10 cellular contexts compared by ENCODE assay signal in the genomic region with DNA sequence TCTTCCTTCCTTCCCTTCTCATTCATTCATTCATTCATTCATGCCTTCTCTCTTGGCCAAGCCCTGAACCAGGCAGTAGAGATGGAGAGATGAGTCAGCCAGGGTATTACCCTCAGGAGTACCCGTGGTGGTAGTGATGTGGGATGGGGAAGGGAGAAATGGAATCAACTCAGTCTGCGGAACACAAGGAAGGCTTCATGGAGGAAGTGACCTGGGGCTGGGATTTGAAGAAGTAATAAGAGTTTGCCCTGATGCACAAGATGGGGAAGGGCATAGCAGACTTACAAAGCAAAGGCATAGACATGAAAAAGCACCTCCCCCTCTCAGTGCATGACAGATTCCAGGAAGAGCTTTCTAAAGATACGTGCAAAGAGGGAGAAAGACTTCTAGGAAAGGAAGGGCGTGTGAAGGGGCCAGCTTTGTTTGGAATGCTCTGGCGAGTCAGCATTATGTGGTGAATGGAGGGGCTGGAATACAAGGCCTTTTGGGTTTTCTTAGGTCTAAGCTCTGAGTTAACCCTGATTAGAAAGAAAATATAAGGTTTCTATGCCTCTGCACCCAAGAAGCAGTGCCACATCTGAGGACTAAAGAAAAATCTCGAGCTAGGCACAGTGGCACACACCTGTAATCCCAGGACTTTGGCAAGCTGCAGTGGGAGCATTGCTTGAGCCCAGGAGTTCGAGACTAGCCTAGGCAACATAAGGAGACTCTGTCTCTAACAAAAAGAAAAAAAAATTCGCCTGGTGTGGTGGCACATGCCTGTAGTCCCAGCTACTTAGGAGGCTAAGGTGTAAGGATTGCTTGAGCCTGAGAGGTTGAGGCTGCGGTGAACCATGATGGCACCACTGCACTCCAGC. TPM values are rescaled to one million over a fixed set of nuclear protein-coding genes. Genes with fewer than 3 reads are reported as not detected.
DNase-seq lines count a peak whose midpoint lies in the region; ATAC-seq and TF ChIP-seq lines count a peak whose summit lies in the region.
"Had no signal": no experiment of that assay in that cellular context is flagged by ENCODE, and none has a peak within 500 bp of the region (broad histone marks: within the 10 kb centered on the region; RNA-seq: fewer than 3 reads in every experiment).

No MANE protein-coding gene starts in this region.

- no peak overlapping the region for H3K4me3 ChIP-seq in CD8-positive, alpha-beta memory T cell (ENCODE audit: low read length)
- H3K4me3 ChIP-seq in PC-9 (no peak overlapping the region), epithelial cell of esophagus (ENCODE audit: low read length) (no peak overlapping the region), neural progenitor cell (no peak overlapping the region)
- no peak overlapping the region for H3K4me3 ChIP-seq in naive thymus-derived CD4-positive, alpha-beta T cell (ENCODE audit: low read length)

- no peaks in the 10 kb centered on the region for H3K4me1 ChIP-seq in CD8-positive, alpha-beta memory T cell (ENCODE audit: insufficient read depth, low read length)
- H3K4me1 ChIP-seq in PC-9 (replicated peaks; ENCODE audit: insufficient read depth) (peaks cover 38% of the 10 kb centered on the region), neural progenitor cell (no peaks in the 10 kb centered on the region)
- H3K4me1 ChIP-seq in naive thymus-derived CD4-positive, alpha-beta T cell (ENCODE audit: control insufficient read depth in 2 of 2, insufficient read depth in 2 of 2, low read length in 2 of 2) = no peaks in the 10 kb centered on the region

- H3K27me3 ChIP-seq in CD8-positive, alpha-beta memory T cell (ENCODE audit: insufficient read depth, low read length, poor library complexity, severe bottlenecking) = no peaks in the 10 kb centered on the region
- H3K27me3 ChIP-seq in PC-9 (ENCODE audit: insufficient read depth, low read depth) = no peaks in the 10 kb centered on the region
- H3K27me3 ChIP-seq in naive thymus-derived CD4-positive, alpha-beta T cell (ENCODE audit: control insufficient read depth in 2 of 2, insufficient read depth in 2 of 2, low read length in 2 of 2) = no peaks in the 10 kb centered on the region
- H3K27me3 ChIP-seq in neural progenitor cell = no peaks in the 10 kb centered on the region

- intact Hi-C loops in PC-9 (cut with micrococcal nuclease; ENCODE audit: unreplicated experiment) = no loop called here
- intact Hi-C loops in naive thymus-derived CD4-positive, alpha-beta T cell (cut with micrococcal nuclease) = no loop called here

- H3K4me1 Mint-ChIP-seq in CD8-positive, alpha-beta memory T cell = peaks cover 0 to 4% (median 2%) of the 10 kb centered on the region in 3 donors
- peaks cover 0 to 27% (median 10%) of the 10 kb centered on the region in 7 donors for H3K4me1 Mint-ChIP-seq in naive thymus-derived CD4-positive, alpha-beta T cell
- H3K4me1 Mint-ChIP-seq in neural progenitor cell = peaks cover 9% of the 10 kb centered on the region

- H3K9me2 ChIP-seq in PC-9 (ENCODE audit: insufficient read depth) = no peaks in the 10 kb centered on the region

- BruUV-seq in PC-9 (replicated peaks; lab: Mats Ljungman, UMichigan) = no TSS peak

- POLR2A ChIA-PET in CD8-positive, alpha-beta memory T cell (lab: Charles Lee) = no interaction called here
- POLR2A ChIA-PET in PC-9 (lab: Charles Lee; ENCODE audit: unreplicated experiment) = no interaction called here
- POLR2A ChIA-PET in naive thymus-derived CD4-positive, alpha-beta T cell (lab: Charles Lee) = no interaction called here

- ATAC-seq in naive thymus-derived CD4-positive, alpha-beta T cell = peak; percentile 31
- ATAC-seq in GM19351 (IDR thresholded peaks at IDR 0.05; ENCODE audit: unreplicated experiment) = no peak

- no peaks in the 10 kb centered on the region for H3K36me3 Mint-ChIP-seq in CD8-positive, alpha-beta memory T cell
- H3K36me3 Mint-ChIP-seq in naive thymus-derived CD4-positive, alpha-beta T cell = peaks cover 0 to 19% (median 5%) of the 10 kb centered on the region in 5 donors
- H3K36me3 Mint-ChIP-seq in neural progenitor cell = no peaks in the 10 kb centered on the region

- H3K4me2 ChIP-seq in PC-9 (peak overlapping the region; percentile 71), neural progenitor cell (no peak overlapping the region)

- no peak overlapping the region for H3K4me3 Mint-ChIP-seq in CD8-positive, alpha-beta memory T cell
- peak overlapping the region in 1 of 10 donors; percentile 48 for H3K4me3 Mint-ChIP-seq in naive thymus-derived CD4-positive, alpha-beta T cell
- H3K4me3 Mint-ChIP-seq in neural progenitor cell = no peak overlapping the region

- H2AFZ ChIP-seq in PC-9 = no peak overlapping the region
- no peak overlapping the region for H2AFZ ChIP-seq in neural progenitor cell (replicated peaks)

- H4K20me1 ChIP-seq in PC-9 (ENCODE audit: insufficient read depth) (no peaks in the 10 kb centered on the region), neural progenitor cell (ENCODE audit: low read depth) (no peaks in the 10 kb centered on the region)

- H3K27me3 Mint-ChIP-seq in CD8-positive, alpha-beta memory T cell = peaks cover 6 to 11% of the 10 kb centered on the region in 2 donors
- peaks cover 0 to 10% (median 0%) of the 10 kb centered on the region in 5 donors for H3K27me3 Mint-ChIP-seq in naive thymus-derived CD4-positive, alpha-beta T cell
- peaks cover 4% of the 10 kb centered on the region for H3K27me3 Mint-ChIP-seq in neural progenitor cell (ENCODE audit: insufficient read depth, low read depth)

- H3K9ac ChIP-seq in neural progenitor cell = no peak overlapping the region

- no peaks in the 10 kb centered on the region for H3K36me3 ChIP-seq in CD8-positive, alpha-beta memory T cell (ENCODE audit: insufficient read depth, low read length)
- H3K36me3 ChIP-seq in PC-9 (ENCODE audit: low read depth) = no peaks in the 10 kb centered on the region
- H3K36me3 ChIP-seq in naive thymus-derived CD4-positive, alpha-beta T cell (ENCODE audit: control insufficient read depth in 2 of 3, insufficient read depth in 3 of 3, low read length in 3 of 3) = no peaks in the 10 kb centered on the region
- peaks cover 5% of the 10 kb centered on the region for H3K36me3 ChIP-seq in neural progenitor cell

- no peaks in the 10 kb centered on the region for H3K79me2 ChIP-seq in PC-9 (ENCODE audit: low read depth)
- no peaks in the 10 kb centered on the region for H3K79me2 ChIP-seq in neural progenitor cell (ENCODE audit: low read depth)

- DNase-seq in CD8-positive, alpha-beta memory T cell = no peak
- DNase-seq in PC-9 (peak in 1 of 2 experiments; percentile 36), epithelial cell of esophagus (ENCODE audit: low read depth) (peak; percentile 66), NCI-H510A treated with DMSO at 0.1 percent for 48 hours (lab: John Stamatoyannopoulos, UW) (no peak), neural progenitor cell (ENCODE audit: low spot score) (no peak)
- DNase-seq in naive thymus-derived CD4-positive, alpha-beta T cell = no peak
- DNase-seq in effector CD4-positive, alpha-beta T cell = no peak
- DNase-seq: cortex of kidney, midbrain had no signal

- H3K9me3 Mint-ChIP-seq in CD8-positive, alpha-beta memory T cell = peaks cover 0 to 2% (median 0%) of the 10 kb centered on the region in 5 donors
- H3K9me3 Mint-ChIP-seq in naive thymus-derived CD4-positive, alpha-beta T cell = peaks cover 0 to 17% (median 2%) of the 10 kb centered on the region in 11 donors
- peaks cover 15% of the 10 kb centered on the region for H3K9me3 Mint-ChIP-seq in neural progenitor cell

- H3K27ac Mint-ChIP-seq in CD8-positive, alpha-beta memory T cell = no peak overlapping the region
- peak overlapping the region in 1 of 9 donors; percentile 37 for H3K27ac Mint-ChIP-seq in naive thymus-derived CD4-positive, alpha-beta T cell
- no peak overlapping the region for H3K27ac Mint-ChIP-seq in neural progenitor cell

- TF ChIP-seq CTCF in PC-9 (conservative IDR thresholded peaks at IDR 0.05) = no peak
- TF ChIP-seq CTCF in epithelial cell of esophagus (IDR thresholded peaks at IDR 0.05; ENCODE audit: insufficient read depth, low read depth, low read length, missing control alignments) = no peak
- TF ChIP-seq CTCF in neural progenitor cell (IDR thresholded peaks at IDR 0.05) = no peak

- H3F3A ChIP-seq in PC-9 (ENCODE audit: insufficient read depth, low read depth) = peaks cover 31% of the 10 kb centered on the region
- H3F3A ChIP-seq in neural progenitor cell (ENCODE audit: low read depth) = no peaks in the 10 kb centered on the region

- no peaks in the 10 kb centered on the region for H3K9me3 ChIP-seq in CD8-positive, alpha-beta memory T cell (ENCODE audit: low read length)
- H3K9me3 ChIP-seq in PC-9 (ENCODE audit: insufficient read depth, low read depth) = no peaks in the 10 kb centered on the region
- H3K9me3 ChIP-seq in naive thymus-derived CD4-positive, alpha-beta T cell (ENCODE audit: control insufficient read depth in 2 of 3, low read length in 3 of 3) = no peaks in the 10 kb centered on the region
- peaks cover 4% of the 10 kb centered on the region for H3K9me3 ChIP-seq in neural progenitor cell (ENCODE audit: low read depth)

- CTCF ChIA-PET in CD8-positive, alpha-beta memory T cell (lab: Charles Lee) = interaction anchor here (1.2 kb wide), 1 partner anchor 10 kb away, joined by 4 read pairs; no protein-coding TSS in a partner anchor
- CTCF ChIA-PET in PC-9 (lab: Charles Lee) = interaction anchor here (0.5 kb wide), 1 partner anchor 96 kb away, joined by 5 read pairs; no protein-coding TSS in a partner anchor
- CTCF ChIA-PET in naive thymus-derived CD4-positive, alpha-beta T cell (lab: Charles Lee) = no interaction called here

- H3K27ac ChIP-seq in CD8-positive, alpha-beta memory T cell (ENCODE audit: low read depth, low read length) = peak overlapping the region; percentile 70
- peak overlapping the region; percentile 81 for H3K27ac ChIP-seq in PC-9
- H3K27ac ChIP-seq in naive thymus-derived CD4-positive, alpha-beta T cell (ENCODE audit: low read depth, low read length) = no peak overlapping the region
- H3K27ac ChIP-seq in neural progenitor cell = no peak overlapping the region

RNA-seq across cellular contexts. Expression of a gene that starts 36.4 kb away (rescaled TPM):
- 10 to 100 TPM; 16.1 to 19.1 TPM for total RNA-seq in CD8-positive, alpha-beta memory T cell
- polyA plus RNA-seq in CD8-positive, alpha-beta memory T cell = 5.3 TPM
- 15.8 and 21.3 TPM in 2 replicates for total RNA-seq in PC-9 (2021)
- total RNA-seq in naive thymus-derived CD4-positive, alpha-beta T cell = 10 to 100 TPM in 2 of 5 experiments, 1 to 10 TPM in 3; 4.7 to 15.2 (median 9.0) TPM
- 1 to 10 TPM; 6.0 to 9.7 TPM for polyA plus RNA-seq in naive thymus-derived CD4-positive, alpha-beta T cell
- total RNA-seq in neural progenitor cell (ENCODE audit: low replicate concordance) = 10.9 and 18.9 TPM in 2 replicates

RNA-seq across cellular contexts. Expression of a gene that starts 41.2 kb away (rescaled TPM):
- under 1 TPM; 0.11 to 0.13 TPM for total RNA-seq in CD8-positive, alpha-beta memory T cell
- not detected for polyA plus RNA-seq in CD8-positive, alpha-beta memory T cell
- total RNA-seq in PC-9 (2021) (89.3 and 99.4 TPM in 2 replicates), neural progenitor cell (ENCODE audit: low replicate concordance) (7.1 and 22.8 TPM in 2 replicates)
- 1 to 10 TPM in 1 of 5 experiments, under 1 TPM in 1, not detected in 3; 0.13 to 1.5 TPM for total RNA-seq in naive thymus-derived CD4-positive, alpha-beta T cell
- not detected for polyA plus RNA-seq in naive thymus-derived CD4-positive, alpha-beta T cell

Comparison
In these comparisons a context has a peak if more than half of its experiments do, and no peak if none do; other contexts are left out.
1. H3K27ac ChIP-seq: peak in CD8-positive, alpha-beta memory T cell (single experiment) and PC-9 (single experiment); none in naive thymus-derived CD4-positive, alpha-beta T cell (single experiment) and neural progenitor cell (single experiment).